In genomic region chr19:48158210-48158790, GRCh38 we compare ENCODE assay signal across 23 cellular contexts.
"Had no signal": no experiment of that assay in that cellular context is flagged by ENCODE, and none has a peak within 500 bp of the region (broad histone marks: within the 10 kb centered on the region; RNA-seq: fewer than 3 reads in every experiment).

No MANE protein-coding gene starts in this region.

- H3K27me3 ChIP-seq: brain microvascular endothelial cell, gastrocnemius medialis, ovary, right lobe of liver, upper lobe of left lung had no signal

- H3K9me3 ChIP-seq: gastrocnemius medialis, ovary, psoas muscle, right lobe of liver, thoracic aorta, upper lobe of left lung had no signal

- H3K27ac ChIP-seq: brain microvascular endothelial cell, coronary artery, gastrocnemius medialis, ovary, psoas muscle, right lobe of liver, thoracic aorta, upper lobe of left lung had no signal

- DNase-seq: activated B cell treated with CpG ODN at 0.5 μM for 24 hours; activated CD4-positive, alpha-beta memory T cell treated with anti-CD3 and anti-CD28 coated beads, Interleukin-2, amount 10 ng/mL, durations not matched to agents 7 days and 5 days; activated CD4-positive, alpha-beta T cell treated with anti-CD3 and anti-CD28 coated beads for 4 hours; activated naive CD4-positive, alpha-beta T cell treated with anti-CD3 and anti-CD28 coated beads, Interleukin-2, amount 10 ng/mL, durations not matched to agents 7 days and 5 days; activated naive CD8-positive, alpha-beta T cell treated with anti-CD3 and anti-CD28 coated beads, Interleukin-2, amount 50 U/mL, for 24 hours; activated T-cell treated with anti-CD3 and anti-CD28 coated beads, Interleukin-2, amount 50 U/mL, for 1 hour; anterior cingulate cortex; brain microvascular endothelial cell; erythroblast; gastrocnemius medialis; head of caudate nucleus; immature natural killer cell; kidney glomerular epithelial cell; natural killer cell; ovary; psoas muscle; right lobe of liver; small intestine; stimulated activated CD4-positive, alpha-beta T cell treated with anti-CD3 and anti-CD28 coated beads, Interleukin-4, amount 100 ng/mL, for 4 hours; stimulated activated naive B cell treated with anti-CD40 and anti-IgM and Interleukin-4, amounts not matched to agents 10 μg/mL and 1 μg/mL and 100 μg/mL, for 72 hours had no signal

- ATAC-seq: activated naive CD8-positive, alpha-beta T cell treated with anti-CD3 and anti-CD28 coated beads, Interleukin-2, amount 50 U/mL, for 24 hours; gastrocnemius medialis; natural killer cell; psoas muscle; stimulated activated naive B cell treated with anti-CD40 and anti-IgM and Interleukin-4, amounts not matched to agents 10 μg/mL and 1 μg/mL and 100 μg/mL, for 72 hours had no signal

- H3K4me3 ChIP-seq: coronary artery, gastrocnemius medialis, ovary, psoas muscle, right lobe of liver, thoracic aorta, upper lobe of left lung had no signal

- FAIRE-seq: small intestine had no signal

- H3K36me3 ChIP-seq: brain microvascular endothelial cell, gastrocnemius medialis, ovary, right lobe of liver had no signal

- H3K4me1 ChIP-seq: gastrocnemius medialis, psoas muscle, right lobe of liver, upper lobe of left lung had no signal
